Comparison of ENCODE assay signal across 14 cellular contexts in genomic region chr6:132399376-132400074, GRCh38. TPM values are rescaled to one million over a fixed set of nuclear protein-coding genes. Genes with fewer than 3 reads are reported as not detected.
DNase-seq lines count a peak whose midpoint lies in the region; ATAC-seq and TF ChIP-seq lines count a peak whose summit lies in the region.
"Had no signal": no experiment of that assay in that cellular context is flagged by ENCODE, and none has a peak within 500 bp of the region (broad histone marks: within the 10 kb centered on the region; RNA-seq: fewer than 3 reads in every experiment).

No MANE protein-coding gene starts in this region.

- H3K9me3 ChIP-seq in HEK293 (ENCODE audit: control insufficient read depth, insufficient read depth, low read depth, low read length) (no peaks in the 10 kb centered on the region), ascending aorta (peaks cover 0 to 10% of the 10 kb centered on the region in 2 donors)

- ATAC-seq in HG02623 (IDR thresholded peaks at IDR 0.05; ENCODE audit: unreplicated experiment): no peak
- ATAC-seq in HG03457 (IDR thresholded peaks at IDR 0.05; ENCODE audit: unreplicated experiment): no peak

- intact Hi-C loops in lower leg skin (cut with DNase I; ENCODE audit: low total_unique reads) (no loop called here), ascending aorta (cut with DNase I) (no loop called here)

- POLR2A ChIA-PET in HEK293 (lab: Yijun Ruan, JAX): interaction anchor here (0.7 kb wide), 1 partner anchor 1850 kb away, joined by 3 read pairs; no protein-coding TSS in a partner anchor

- H3K4me3 ChIP-seq in HEK293 (ENCODE audit: low read depth, low read length): peak overlapping the region; percentile 96
- no peak overlapping the region for H3K4me3 ChIP-seq in astrocyte of the spinal cord (ENCODE audit: low read depth, low read length)
- no peak overlapping the region for H3K4me3 ChIP-seq in lower leg skin (ENCODE audit: low read depth, poor library complexity, severe bottlenecking)
- no peak overlapping the region for H3K4me3 ChIP-seq in ascending aorta

- H3K27ac ChIP-seq in HEK293 (ENCODE audit: extremely low read depth, low read depth, low read length) (no peak overlapping the region), ascending aorta (no peak overlapping the region)

- in situ Hi-C loops in astrocyte of the spinal cord (cut with HindIII; ENCODE audit: low sequenced_read_pairs): no loop called here

- WGBS in lower leg skin, 2 donors: 40 to 51% methylated on average over 4 of the region's 4 CpGs

- TF ChIP-seq POLR2A in lower leg skin (IDR thresholded peaks at IDR 0.05): no peak

- H3K4me1 ChIP-seq in HEK293 (ENCODE audit: control insufficient read depth, insufficient read depth, low read length) (peaks cover 19% of the 10 kb centered on the region), ascending aorta (peaks cover 0 to 3% of the 10 kb centered on the region in 2 donors)

- TF ChIP-seq CTCF in HEK293 (tag by site-specific recombination; IDR thresholded peaks at IDR 0.05) (no peak), astrocyte of the spinal cord (IDR thresholded peaks at IDR 0.05; ENCODE audit: low read depth, low read length) (no peak), lower leg skin (IDR thresholded peaks at IDR 0.05) (no peak), ascending aorta (IDR thresholded peaks at IDR 0.05) (no peak)

- CTCF ChIA-PET in HEK293 (lab: Yijun Ruan, JAX): interaction anchor here (1.5 to 1.7 kb wide), 2 partner anchors 99 to 119 kb away, joined by 6 to 7 read pairs; no protein-coding TSS in a partner anchor

- H3K36me3 ChIP-seq in HEK293 (ENCODE audit: control insufficient read depth in 2 of 2, insufficient read depth in 1 of 2, low read length in 2 of 2) (no peaks in the 10 kb centered on the region), ascending aorta (no peaks in the 10 kb centered on the region)
- H3K36me3 ChIP-seq: transverse colon had no signal

- DNase-seq in A172 (ENCODE audit: low spot score) (peak; percentile 67), astrocyte of the spinal cord (ENCODE audit: low read depth, low spot score) (peak; percentile 83), kidney tubule cell (ENCODE audit: low spot score) (peak; percentile 53), lower leg skin (ENCODE audit: low spot score in 2 of 2) (no peak), ascending aorta (ENCODE audit: low spot score in 2 of 2) (no peak)
- DNase-seq: activated CD8-positive, alpha-beta memory T cell treated with anti-CD3 and anti-CD28 coated beads, Interleukin-2, amount 50 U/mL, for 48 hours; DMS53; endodermal cell; NCI-H446 treated with DMSO at 0.1 percent for 48 hours; transverse colon had no signal

- H3K27me3 ChIP-seq in ascending aorta: no peaks in the 10 kb centered on the region

TF ChIP-seq in HEK293, 187 proteins besides CTCF, POLR2A, EP300 and RAD21 (continues in another document):
- no peak for TF ChIP-seq ZSCAN18 (tag by site-specific recombination; IDR thresholded peaks at IDR 0.05)
- TF ChIP-seq ZNF510 (tag by site-specific recombination; IDR thresholded peaks at IDR 0.05; ENCODE audit: insufficient replicate concordance): no peak
- 0 out of 2 replicates have a peak, but pooled peaks have one; percentile 39 for TF ChIP-seq GLI2 (tag by site-specific recombination; IDR thresholded peaks at IDR 0.05; ENCODE audit: borderline replicate concordance, low read depth)
- peak; percentile 86 for TF ChIP-seq HOXD13 (CRISPR knock-in tag; IDR thresholded peaks at IDR 0.05; ENCODE audit: borderline replicate concordance)
- no peak for TF ChIP-seq ZSCAN23 (tag by site-specific recombination; IDR thresholded peaks at IDR 0.05)
- TF ChIP-seq SP7 (tag by site-specific recombination; IDR thresholded peaks at IDR 0.05): peak; percentile 39; the same call in 1 of the 2 replicates
- TF ChIP-seq ZBTB20 (tag by site-specific recombination; IDR thresholded peaks at IDR 0.05): peak; percentile 26; the same call in 1 of the 2 replicates
- TF ChIP-seq PATZ1 (tag by site-specific recombination; IDR thresholded peaks at IDR 0.05): no peak
- 0 out of 2 replicates have a peak, but pooled peaks have one; percentile 32 for TF ChIP-seq MZF1 (tag by site-specific recombination; IDR thresholded peaks at IDR 0.05; ENCODE audit: borderline replicate concordance)
- TF ChIP-seq PRDM6 (tag by site-specific recombination; IDR thresholded peaks at IDR 0.05): peak; percentile 98
- no peak for TF ChIP-seq ZNF555 (tag by site-specific recombination; conservative IDR thresholded peaks at IDR 0.05)
- 0 out of 2 replicates have a peak, but pooled peaks have one; percentile 37 for TF ChIP-seq BCL11B (tag by site-specific recombination; IDR thresholded peaks at IDR 0.05; ENCODE audit: low read depth)
- TF ChIP-seq HIC1 (tag by site-specific recombination; IDR thresholded peaks at IDR 0.05): peak; percentile 77; the same call in 1 of the 2 replicates
- TF ChIP-seq ZIC2 (tag by site-specific recombination; IDR thresholded peaks at IDR 0.05): no peak
- TF ChIP-seq ZNF350 (tag by site-specific recombination; IDR thresholded peaks at IDR 0.05): no peak
- no peak for TF ChIP-seq ZNF623 (tag by site-specific recombination; IDR thresholded peaks at IDR 0.05)
- TF ChIP-seq ZEB2 (tag by site-specific recombination; IDR thresholded peaks at IDR 0.05): peak; percentile 63
- TF ChIP-seq ZXDB (tag by site-specific recombination; IDR thresholded peaks at IDR 0.05): peak; percentile 19; the same call in 1 of the 2 replicates
- TF ChIP-seq ZNF629 (tag by site-specific recombination; IDR thresholded peaks at IDR 0.05): 0 out of 2 replicates have a peak, but pooled peaks have one; percentile 15
- TF ChIP-seq ZNF202 (tag by site-specific recombination; IDR thresholded peaks at IDR 0.05; ENCODE audit: borderline replicate concordance): no peak
- no peak for TF ChIP-seq ZNF223 (tag by site-specific recombination; IDR thresholded peaks at IDR 0.05)

RNA-seq across cellular contexts. Expression of gene MOXD1, which starts 1.8 kb away (rescaled TPM):
- total RNA-seq in A172 (2014; rRNA removed; shearing (Covaris generic)): 18.5 and 27.5 TPM in 2 replicates
- total RNA-seq in lower leg skin (10 to 100 TPM; 12.8 to 17.8 (median 13.9) TPM), ascending aorta (0.75 TPM)
- total RNA-seq: A673 had no signal

Comparison
In these comparisons a context has a peak if more than half of its experiments do, and no peak if none do; other contexts are left out.
1. DNase-seq: peak in A172 (single experiment), astrocyte of the spinal cord (single experiment) and kidney tubule cell (single experiment); none in lower leg skin (0 of 2) and ascending aorta (0 of 2).